19 cellular contexts compared by ENCODE assay signal in genomic region chr16:852451-853185, GRCh38. TPM values are rescaled to one million over a fixed set of nuclear protein-coding genes. Genes with fewer than 3 reads are reported as not detected.
DNase-seq lines count a peak whose midpoint lies in the region; ATAC-seq, FAIRE-seq and TF ChIP-seq lines count a peak whose summit lies in the region.
"Had no signal": no experiment of that assay in that cellular context is flagged by ENCODE, and none has a peak within 500 bp of the region (broad histone marks: within the 10 kb centered on the region; RNA-seq: fewer than 3 reads in every experiment).

No MANE protein-coding gene starts in this region.

- no peak overlapping the region for H2BK120ac ChIP-seq in trophoblast cell (ENCODE audit: insufficient read depth, low read length, poor library complexity)

- intact Hi-C loops in kidney (cut with DNase I): no loop called here
- intact Hi-C loops in activated naive CD4-positive, alpha-beta T cell treated with anti-CD3 and anti-CD28 coated beads for 36 hours (cut with micrococcal nuclease): no loop called here

- H3K36me3 ChIP-seq in kidney (ENCODE audit: control insufficient read depth in 1 of 2, insufficient read depth in 2 of 2, low read length in 2 of 2): no peaks in the 10 kb centered on the region
- H3K36me3 ChIP-seq in trophoblast cell (ENCODE audit: control insufficient read depth in 1 of 2, insufficient read depth in 2 of 2, low read length in 2 of 2): no peaks in the 10 kb centered on the region

- FAIRE-seq in kidney (lab: Jason Lieb, UNC): no peak
- no peak for FAIRE-seq in GM19239 (lab: Jason Lieb, UNC)
- FAIRE-seq: A549, GM18507 had no signal

- H3K27ac Mint-ChIP-seq in stimulated activated naive CD8-positive, alpha-beta T cell treated with anti-CD3 and anti-CD28 coated beads, Interleukin-15, amount 100 ng/mL, for 72 hours: no peak overlapping the region
- no peak overlapping the region for H3K27ac Mint-ChIP-seq in nephron progenitor cell
- no peak overlapping the region for H3K27ac Mint-ChIP-seq in activated naive CD4-positive, alpha-beta T cell treated with anti-CD3 and anti-CD28 coated beads for 36 hours
- H3K27ac Mint-ChIP-seq: H9 had no signal

- H4K91ac ChIP-seq in trophoblast cell (ENCODE audit: low read depth, low read length): no peak overlapping the region

- H3K9me3 ChIP-seq in kidney (ENCODE audit: control insufficient read depth in 1 of 2, low read length in 2 of 2): no peaks in the 10 kb centered on the region
- H3K9me3 ChIP-seq in trophoblast cell (ENCODE audit: insufficient read depth, low read depth, low read length): peaks cover 85% of the 10 kb centered on the region

- no peak overlapping the region for H3K4me3 Mint-ChIP-seq in stimulated activated naive CD8-positive, alpha-beta T cell treated with anti-CD3 and anti-CD28 coated beads, Interleukin-15, amount 100 ng/mL, for 72 hours
- no peak overlapping the region for H3K4me3 Mint-ChIP-seq in nephron progenitor cell
- no peak overlapping the region for H3K4me3 Mint-ChIP-seq in activated naive CD4-positive, alpha-beta T cell treated with anti-CD3 and anti-CD28 coated beads for 36 hours
- H3K4me3 Mint-ChIP-seq: CD4-positive, CD25-positive, alpha-beta regulatory T cell; H9 had no signal

- no peaks in the 10 kb centered on the region for H3K79me2 ChIP-seq in trophoblast cell (ENCODE audit: control insufficient read depth, insufficient read depth, low read length, poor library complexity)

- H3K4me1 ChIP-seq in kidney (ENCODE audit: control insufficient read depth in 1 of 2, insufficient read depth in 1 of 2, low read depth in 1 of 2, low read length in 2 of 2) (no peaks in the 10 kb centered on the region), trophoblast cell (ENCODE audit: control insufficient read depth in 1 of 2, insufficient read depth in 2 of 2, low read length in 2 of 2) (no peaks in the 10 kb centered on the region)
- H3K4me1 ChIP-seq: A549 had no signal

- no peak overlapping the region for H3K27ac ChIP-seq in kidney (ENCODE audit: low read depth in 2 of 2, low read length in 2 of 2)
- no peak overlapping the region for H3K27ac ChIP-seq in trophoblast cell (ENCODE audit: low read depth, low read length)
- H3K27ac ChIP-seq: A549, HL-60 had no signal

- H3K27me3 Mint-ChIP-seq in stimulated activated naive CD8-positive, alpha-beta T cell treated with anti-CD3 and anti-CD28 coated beads, Interleukin-15, amount 100 ng/mL, for 72 hours: no peaks in the 10 kb centered on the region
- peaks cover 7% of the 10 kb centered on the region for H3K27me3 Mint-ChIP-seq in nephron progenitor cell (ENCODE audit: low read depth, poor library complexity)
- H3K27me3 Mint-ChIP-seq in activated naive CD4-positive, alpha-beta T cell treated with anti-CD3 and anti-CD28 coated beads for 36 hours (ENCODE audit: low read depth): no peaks in the 10 kb centered on the region
- H3K27me3 Mint-ChIP-seq: CD4-positive, CD25-positive, alpha-beta regulatory T cell had no signal

- H3K36me3 Mint-ChIP-seq in nephron progenitor cell (ENCODE audit: low read depth): peaks cover 33% of the 10 kb centered on the region
- H3K36me3 Mint-ChIP-seq in activated naive CD4-positive, alpha-beta T cell treated with anti-CD3 and anti-CD28 coated beads for 36 hours (ENCODE audit: low read depth): peaks cover 6% of the 10 kb centered on the region
- H3K36me3 Mint-ChIP-seq: CD4-positive, CD25-positive, alpha-beta regulatory T cell had no signal

- no peaks in the 10 kb centered on the region for H3K79me1 ChIP-seq in trophoblast cell (ENCODE audit: low read length)

- no peak overlapping the region for H3K18ac ChIP-seq in trophoblast cell (ENCODE audit: low read length)

- H3K4me1 Mint-ChIP-seq in stimulated activated naive CD8-positive, alpha-beta T cell treated with anti-CD3 and anti-CD28 coated beads, Interleukin-15, amount 100 ng/mL, for 72 hours: no peaks in the 10 kb centered on the region
- no peaks in the 10 kb centered on the region for H3K4me1 Mint-ChIP-seq in nephron progenitor cell
- H3K4me1 Mint-ChIP-seq in activated naive CD4-positive, alpha-beta T cell treated with anti-CD3 and anti-CD28 coated beads for 36 hours (ENCODE audit: low read depth): no peaks in the 10 kb centered on the region
- H3K4me1 Mint-ChIP-seq: H9 had no signal

- no peak overlapping the region for H2BK12ac ChIP-seq in trophoblast cell (ENCODE audit: low read length)

- H3K9ac ChIP-seq in kidney (ENCODE audit: low read length in 2 of 2): no peak overlapping the region
- H3K9ac ChIP-seq in trophoblast cell (ENCODE audit: low read length): no peak overlapping the region

- H3K27me3 ChIP-seq in trophoblast cell (ENCODE audit: insufficient read depth, low read length): no peaks in the 10 kb centered on the region

- CTCF ChIA-PET in activated naive CD4-positive, alpha-beta T cell treated with anti-CD3 and anti-CD28 coated beads for 36 hours (lab: Charles Lee): no interaction called here

- TF ChIP-seq CTCF in kidney (IDR thresholded peaks at IDR 0.05; ENCODE audit: borderline replicate concordance, extremely low read depth, insufficient read depth) (no peak), nephron progenitor cell (IDR thresholded peaks at IDR 0.05) (no peak)

- H3K14ac ChIP-seq in trophoblast cell (ENCODE audit: low read length): no peak overlapping the region

- H2AFZ ChIP-seq in trophoblast cell (ENCODE audit: insufficient read depth, low read length, poor library complexity): no peak overlapping the region

- no CpG with 5 or more reads among the region's 32 CpGs for WGBS in trophoblast cell (ENCODE audit: extremely low coverage, insufficient coverage, insufficient read length)

- ATAC-seq in stimulated activated naive CD8-positive, alpha-beta T cell treated with anti-CD3 and anti-CD28 coated beads, Interleukin-15, amount 100 ng/mL, for 72 hours: peak; percentile 29
- no peak for ATAC-seq in stimulated activated naive CD8-positive, alpha-beta T cell treated with anti-CD3 and anti-CD28 coated beads, Interleukin-15, Interleukin-2, amounts not matched to agents 100 U/mL and 50 U/mL, for 24 hours
- ATAC-seq: A549, PC-3 had no signal

- peaks cover 0 to 16% of the 10 kb centered on the region in 2 donors for H3K9me3 Mint-ChIP-seq in stimulated activated naive CD8-positive, alpha-beta T cell treated with anti-CD3 and anti-CD28 coated beads, Interleukin-15, amount 100 ng/mL, for 72 hours
- H3K9me3 Mint-ChIP-seq in nephron progenitor cell: peaks cover 62% of the 10 kb centered on the region
- peaks cover 2% of the 10 kb centered on the region for H3K9me3 Mint-ChIP-seq in activated naive CD4-positive, alpha-beta T cell treated with anti-CD3 and anti-CD28 coated beads for 36 hours

- H2AK5ac ChIP-seq in trophoblast cell (ENCODE audit: low read length): no peak overlapping the region

- H3K4ac ChIP-seq in trophoblast cell (ENCODE audit: low read depth, low read length): no peak overlapping the region

- no peak overlapping the region for H4K8ac ChIP-seq in trophoblast cell (ENCODE audit: low read depth, low read length)

- H4K12ac ChIP-seq in trophoblast cell (ENCODE audit: low read depth, low read length): no peak overlapping the region

- H3K4me3 ChIP-seq in kidney (ENCODE audit: low read length in 2 of 2): no peak overlapping the region
- H3K4me3 ChIP-seq in trophoblast cell (ENCODE audit: low read depth, low read length): peak overlapping the region; percentile 39
- H3K4me3 ChIP-seq: A549 had no signal

- no peak for DNase-seq in stimulated activated naive CD8-positive, alpha-beta T cell treated with anti-CD3 and anti-CD28 coated beads, Interleukin-15, amount 100 ng/mL, for 72 hours
- no peak for DNase-seq in stimulated activated naive CD8-positive, alpha-beta T cell treated with anti-CD3 and anti-CD28 coated beads, Interleukin-15, Interleukin-2, amounts not matched to agents 100 U/mL and 50 U/mL, for 24 hours
- DNase-seq in kidney: peak; percentile 74
- no peak for DNase-seq in trophoblast cell
- DNase-seq in nephron progenitor cell: no peak
- DNase-seq in stimulated activated CD4-positive, alpha-beta T cell treated with anti-CD3 and anti-CD28 coated beads, Interleukin-2, amount 100 ng/mL, for 48 hours: no peak
- no peak for DNase-seq in activated naive CD4-positive, alpha-beta T cell treated with anti-CD3 and anti-CD28 coated beads for 36 hours
- DNase-seq in GM19239 (ENCODE audit: insufficient read length, low spot score): no peak
- DNase-seq: Calu3; CD4-positive, CD25-positive, alpha-beta regulatory T cell; H9; NCI-H1436 treated with DMSO at 0.1 percent for 48 hours; NCI-H2081 treated with DMSO at 0.1 percent for 48 hours; NCI-H226; NCI-H526 treated with DMSO at 0.1 percent for 48 hours; PC-3 had no signal

- no peak overlapping the region for H2BK5ac ChIP-seq in trophoblast cell (ENCODE audit: low read depth, low read length, poor library complexity)

- H3K4me2 ChIP-seq in trophoblast cell (ENCODE audit: low read length): no peak overlapping the region
- H3K4me2 ChIP-seq: A549 had no signal

- no peak overlapping the region for H3K23ac ChIP-seq in trophoblast cell (ENCODE audit: low read length)

RNA-seq across cellular contexts. Expression of gene GNG13, which starts 52.1 kb away (rescaled TPM):
- total RNA-seq in kidney: not detected
- not detected for polyA plus RNA-seq in kidney (ENCODE audit: insufficient read depth, low read depth, low replicate concordance)
- polyA plus RNA-seq in trophoblast cell (2013): 0.24 and 0.26 TPM in 2 replicates
- not detected for total RNA-seq in activated naive CD4-positive, alpha-beta T cell treated with anti-CD3 and anti-CD28 coated beads for 36 hours
- total RNA-seq: Calu3; CD4-positive, CD25-positive, alpha-beta regulatory T cell; H9; PC-3 had no signal
- polyA plus RNA-seq: CD4-positive, CD25-positive, alpha-beta regulatory T cell had no signal
